ENCODE assay signal across 31 cellular contexts in the genomic region with DNA sequence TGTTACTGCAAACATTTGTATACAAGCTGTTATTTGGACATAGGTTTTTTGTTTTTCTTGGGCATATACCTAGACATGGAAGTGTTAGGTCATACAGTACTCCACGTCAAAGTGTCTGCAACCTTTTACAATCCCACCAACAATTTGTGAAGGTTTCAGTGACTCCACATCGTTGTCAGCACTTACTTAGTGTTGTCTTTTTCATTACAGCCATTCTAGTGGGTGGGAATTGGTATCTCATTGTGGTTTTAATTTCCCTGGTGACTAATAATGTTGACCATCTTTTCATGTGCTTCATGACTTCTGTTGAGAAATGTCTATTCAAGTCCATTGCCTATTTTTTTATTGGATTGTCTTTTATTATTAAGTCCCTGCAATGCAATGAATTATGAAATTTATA.
A peak's percentile ranks its signal among the peaks of the same experiment; 100 is the strongest.
DNase-seq lines count a peak whose midpoint lies in the region; ATAC-seq and TF ChIP-seq lines count a peak whose summit lies in the region.
"Had no signal": no experiment of that assay in that cellular context is flagged by ENCODE, and none has a peak within 500 bp of the region (broad histone marks: within the 10 kb centered on the region; RNA-seq: fewer than 3 reads in every experiment).

No MANE protein-coding gene starts in this region.

- H3K27me3 Mint-ChIP-seq in HFFc6 (ENCODE audit: insufficient read depth): no peaks in the 10 kb centered on the region; the same call in 1 of the 2 replicates
- H3K27me3 Mint-ChIP-seq in activated CD4-positive, alpha-beta T cell treated with anti-CD3 and anti-CD28 coated beads, Interleukin-2, amount 10 ng/mL, durations not matched to agents 24 days and 14 days: no peaks in the 10 kb centered on the region
- H3K27me3 Mint-ChIP-seq: CD4-positive, CD25-positive, alpha-beta regulatory T cell; effector memory CD8-positive, alpha-beta T cell; stimulated activated naive B cell treated with anti-CD40 and anti-IgM and Interleukin-4, amounts not matched to agents 10 μg/mL and 1 μg/mL and 100 μg/mL, for 72 hours had no signal

- peaks cover 10% of the 10 kb centered on the region for H4K20me1 ChIP-seq in osteoblast (ENCODE audit: insufficient read depth, low read length)

- H3K4me3 Mint-ChIP-seq in HFFc6: no peak overlapping the region
- H3K4me3 Mint-ChIP-seq in activated CD4-positive, alpha-beta T cell treated with anti-CD3 and anti-CD28 coated beads, Interleukin-2, amount 10 ng/mL, durations not matched to agents 24 days and 14 days: no peak overlapping the region
- H3K4me3 Mint-ChIP-seq: CD4-positive, CD25-positive, alpha-beta regulatory T cell; effector memory CD8-positive, alpha-beta T cell; stimulated activated naive B cell treated with anti-CD40 and anti-IgM and Interleukin-4, amounts not matched to agents 10 μg/mL and 1 μg/mL and 100 μg/mL, for 72 hours had no signal

- no peaks in the 10 kb centered on the region for H3K9me3 Mint-ChIP-seq in HFFc6
- H3K9me3 Mint-ChIP-seq in activated CD4-positive, alpha-beta T cell treated with anti-CD3 and anti-CD28 coated beads, Interleukin-2, amount 10 ng/mL, durations not matched to agents 24 days and 14 days: no peaks in the 10 kb centered on the region
- H3K9me3 Mint-ChIP-seq: activated naive CD4-positive, alpha-beta T cell treated with anti-CD3 and anti-CD28 coated beads, Interleukin-2, amount 50 U/mL, for 72 hours; CD4-positive, CD25-positive, alpha-beta regulatory T cell; effector memory CD8-positive, alpha-beta T cell; stimulated activated naive B cell treated with anti-CD40 and anti-IgM and Interleukin-4, amounts not matched to agents 10 μg/mL and 1 μg/mL and 100 μg/mL, for 72 hours had no signal

- no peak overlapping the region for H3K4me3 ChIP-seq in epithelial cell of esophagus (ENCODE audit: low read length)
- H3K4me3 ChIP-seq in osteoblast (ENCODE audit: insufficient read depth, low read length): no peak overlapping the region
- no peak overlapping the region for H3K4me3 ChIP-seq in BE2C (ENCODE audit: low read depth, low read length)
- H3K4me3 ChIP-seq: ovary, Peyer's patch, upper lobe of left lung had no signal

- H3K36me3 Mint-ChIP-seq in HFFc6 (ENCODE audit: low read depth): peaks cover 33% of the 10 kb centered on the region
- peaks cover 48% of the 10 kb centered on the region for H3K36me3 Mint-ChIP-seq in activated CD4-positive, alpha-beta T cell treated with anti-CD3 and anti-CD28 coated beads, Interleukin-2, amount 10 ng/mL, durations not matched to agents 24 days and 14 days (ENCODE audit: low read depth)

- no peak for TF ChIP-seq CTCF in HFFc6 (IDR thresholded peaks at IDR 0.05)
- no peak for TF ChIP-seq CTCF in epithelial cell of esophagus (IDR thresholded peaks at IDR 0.05; ENCODE audit: insufficient read depth, low read depth, low read length, missing control alignments)
- TF ChIP-seq CTCF in osteoblast (IDR thresholded peaks at IDR 0.05; ENCODE audit: extremely low read depth, low read depth, low read length): no peak
- TF ChIP-seq CTCF in BE2C (IDR thresholded peaks at IDR 0.05; ENCODE audit: low read depth, low read length): no peak

- peaks cover 23% of the 10 kb centered on the region for H3K79me2 ChIP-seq in osteoblast (ENCODE audit: insufficient read depth, low read length)

- no peak overlapping the region for H3K27ac Mint-ChIP-seq in HFFc6
- H3K27ac Mint-ChIP-seq in activated CD4-positive, alpha-beta T cell treated with anti-CD3 and anti-CD28 coated beads, Interleukin-2, amount 10 ng/mL, durations not matched to agents 24 days and 14 days: no peak overlapping the region
- H3K27ac Mint-ChIP-seq: activated naive CD4-positive, alpha-beta T cell treated with anti-CD3 and anti-CD28 coated beads, Interleukin-2, amount 50 U/mL, for 72 hours; stimulated activated naive B cell treated with anti-CD40 and anti-IgM and Interleukin-4, amounts not matched to agents 10 μg/mL and 1 μg/mL and 100 μg/mL, for 72 hours had no signal

- intact Hi-C loops in activated CD4-positive, alpha-beta T cell treated with anti-CD3 and anti-CD28 coated beads, Interleukin-2, amount 10 ng/mL, durations not matched to agents 24 days and 14 days (cut with micrococcal nuclease): loop anchor here (5.0 kb wide), 1 partner anchor 34 kb away; no protein-coding TSS in a partner anchor

- H3K9me3 ChIP-seq in osteoblast (ENCODE audit: low read depth, low read length) (no peaks in the 10 kb centered on the region), BE2C (no peaks in the 10 kb centered on the region)
- H3K9me3 ChIP-seq: ovary, Peyer's patch, upper lobe of left lung had no signal

- peak; percentile 12 for DNase-seq in HFFc6
- DNase-seq in amniotic epithelial cell (ENCODE audit: low read depth): peak; percentile 76
- peak; percentile 49 for DNase-seq in epithelial cell of esophagus (ENCODE audit: low read depth)
- DNase-seq in osteoblast (ENCODE audit: insufficient read length, low spot score, missing footprints): no peak
- no peak for DNase-seq in activated CD4-positive, alpha-beta T cell treated with anti-CD3 and anti-CD28 coated beads, Interleukin-2, amount 10 ng/mL, durations not matched to agents 24 days and 14 days
- no peak for DNase-seq in BE2C
- no peak for DNase-seq in NCI-H345 treated with DMSO at 0.1 percent for 48 hours (lab: John Stamatoyannopoulos, UW; ENCODE audit: unreplicated experiment)
- DNase-seq: activated CD4-positive, alpha-beta T cell treated with anti-CD3 and anti-CD28 coated beads for 4 hours; activated CD8-positive, alpha-beta memory T cell treated with anti-CD3 and anti-CD28 coated beads for 24 hours; activated T-cell treated with anti-CD3 and anti-CD28 coated beads for 4 hours; caudate nucleus; CD4-positive, CD25-positive, alpha-beta regulatory T cell; cortex of kidney; DND-41; effector memory CD8-positive, alpha-beta T cell; Karpas-422; mesenchymal stem cell; MV-4-11; NCI-H2107; NCI-H446 treated with DMSO at 0.1 percent for 48 hours; NCI-H774; ovary; Peyer's patch; retina; small intestine; stimulated activated naive B cell treated with anti-CD40 and anti-IgM and Interleukin-4, amounts not matched to agents 10 μg/mL and 1 μg/mL and 100 μg/mL, for 72 hours; upper lobe of left lung had no signal

- peaks cover 42% of the 10 kb centered on the region for H3K4me1 Mint-ChIP-seq in HFFc6 (ENCODE audit: low read depth)
- H3K4me1 Mint-ChIP-seq in activated CD4-positive, alpha-beta T cell treated with anti-CD3 and anti-CD28 coated beads, Interleukin-2, amount 10 ng/mL, durations not matched to agents 24 days and 14 days: no peaks in the 10 kb centered on the region

- no peak overlapping the region for H3K4me2 ChIP-seq in osteoblast (ENCODE audit: insufficient read depth, low read length)

- peak overlapping the region; percentile 15 for H3K27ac ChIP-seq in osteoblast (ENCODE audit: low read depth, low read length)
- H3K27ac ChIP-seq: ovary, Peyer's patch, upper lobe of left lung, VCaP had no signal

- H2AFZ ChIP-seq in osteoblast (ENCODE audit: low read length): no peak overlapping the region

- H3K27me3 ChIP-seq in osteoblast (ENCODE audit: insufficient read depth, low read length) (no peaks in the 10 kb centered on the region), BE2C (no peaks in the 10 kb centered on the region)
- H3K27me3 ChIP-seq: ovary, Peyer's patch, upper lobe of left lung had no signal

- H3K36me3 ChIP-seq in osteoblast (ENCODE audit: insufficient read depth, low read length) (peaks cover 33% of the 10 kb centered on the region), BE2C (peaks cover 52% of the 10 kb centered on the region)
- H3K36me3 ChIP-seq: ovary had no signal

- H3K4me1 ChIP-seq in osteoblast (ENCODE audit: insufficient read depth, low read length) (peaks cover 26% of the 10 kb centered on the region), BE2C (no peaks in the 10 kb centered on the region)
- H3K4me1 ChIP-seq: Peyer's patch, upper lobe of left lung had no signal

- no peak for ATAC-seq in GM21717 (IDR thresholded peaks at IDR 0.05; ENCODE audit: unreplicated experiment)
- ATAC-seq: activated naive CD4-positive, alpha-beta T cell treated with anti-CD3 and anti-CD28 coated beads, Interleukin-2, amount 50 U/mL, for 72 hours; effector memory CD8-positive, alpha-beta T cell; esophagus mucosa; stimulated activated naive B cell treated with anti-CD40 and anti-IgM and Interleukin-4, amounts not matched to agents 10 μg/mL and 1 μg/mL and 100 μg/mL, for 72 hours had no signal

Comparison
In these comparisons a context has a peak if more than half of its experiments do, and no peak if none do; other contexts are left out.
1. DNase-seq: peak in HFFc6 (single experiment), amniotic epithelial cell (single experiment) and epithelial cell of esophagus (single experiment); none in osteoblast (single experiment), activated CD4-positive, alpha-beta T cell treated with anti-CD3 and anti-CD28 coated beads, Interleukin-2, amount 10 ng/mL, durations not matched to agents 24 days and 14 days (single experiment), BE2C (single experiment) and NCI-H345 treated with DMSO at 0.1 percent for 48 hours (single experiment).